In genomic region chr2:54867457-54867856, GRCh38 we compare ENCODE assay signal across 12 cellular contexts.
DNase-seq lines count a peak whose midpoint lies in the region; ATAC-seq and TF ChIP-seq lines count a peak whose summit lies in the region.
"Had no signal": no experiment of that assay in that cellular context is flagged by ENCODE, and none has a peak within 500 bp of the region (broad histone marks: within the 10 kb centered on the region; RNA-seq: fewer than 3 reads in every experiment).

No MANE protein-coding gene starts in this region.

- TF ChIP-seq CTCF in OCI-LY3 (IDR thresholded peaks at IDR 0.05; ENCODE audit: low read depth, low read length) = no peak

- H3K79me2 ChIP-seq in OCI-LY3 (ENCODE audit: low read length) = no peaks in the 10 kb centered on the region

- intact Hi-C loops in sciatic nerve (cut with DNase I) = no loop called here

- peak overlapping the region; percentile 53 for H3K4me3 ChIP-seq in OCI-LY3 (ENCODE audit: low read length)
- H3K4me3 ChIP-seq: lung, SJSA1 had no signal

- no peaks in the 10 kb centered on the region for H3K36me3 ChIP-seq in OCI-LY3 (replicated peaks; ENCODE audit: low read depth, low read length)
- H3K36me3 ChIP-seq: SJSA1 had no signal

- no peaks in the 10 kb centered on the region for H3K9me3 ChIP-seq in OCI-LY3 (ENCODE audit: insufficient read depth, low read length)
- H3K9me3 ChIP-seq: SJSA1 had no signal

- H3K27ac ChIP-seq in OCI-LY3 (ENCODE audit: low read length) = peak overlapping the region; percentile 23
- H3K27ac ChIP-seq: SJSA1 had no signal

- H3K9ac ChIP-seq in OCI-LY3 (ENCODE audit: low read length) = no peak overlapping the region

- DNase-seq in NCI-H2107 (lab: John Stamatoyannopoulos, UW) = no peak
- DNase-seq in sciatic nerve (ENCODE audit: low spot score) = no peak
- no peak for DNase-seq in kidney glomerular epithelial cell (lab: John Stamatoyannopoulos, UW)
- no peak for DNase-seq in CD1c-positive myeloid dendritic cell (ENCODE audit: extremely low spot score)
- DNase-seq: GDM1; stimulated activated CD4-positive, alpha-beta T cell treated with anti-CD3 and anti-CD28 coated beads, Interleukin-15, amount 100 ng/mL, for 24 hours had no signal

- H3K4me2 ChIP-seq in OCI-LY3 (ENCODE audit: low read length) = peak overlapping the region; percentile 69

- no peaks in the 10 kb centered on the region for H4K20me1 ChIP-seq in OCI-LY3 (ENCODE audit: insufficient read depth, low read length)

- peaks cover 15% of the 10 kb centered on the region for H3K4me1 ChIP-seq in OCI-LY3 (ENCODE audit: low read length)
- H3K4me1 ChIP-seq: SJSA1 had no signal

- H2AFZ ChIP-seq in OCI-LY3 (ENCODE audit: low read depth, low read length) = no peak overlapping the region

- peak; percentile 24 for ATAC-seq in GM18517 (IDR thresholded peaks at IDR 0.05; ENCODE audit: unreplicated experiment)
- peak; percentile 33 for ATAC-seq in GM19467 (IDR thresholded peaks at IDR 0.05; ENCODE audit: unreplicated experiment)
- peak; percentile 41 for ATAC-seq in HG02938 (IDR thresholded peaks at IDR 0.05; ENCODE audit: unreplicated experiment)
- ATAC-seq in sciatic nerve = no peak

- no peaks in the 10 kb centered on the region for H3K27me3 ChIP-seq in OCI-LY3 (ENCODE audit: low read depth, low read length)
- H3K27me3 ChIP-seq: SJSA1 had no signal
